Comparison of ENCODE assay signal across 18 cellular contexts in the genomic region with DNA sequence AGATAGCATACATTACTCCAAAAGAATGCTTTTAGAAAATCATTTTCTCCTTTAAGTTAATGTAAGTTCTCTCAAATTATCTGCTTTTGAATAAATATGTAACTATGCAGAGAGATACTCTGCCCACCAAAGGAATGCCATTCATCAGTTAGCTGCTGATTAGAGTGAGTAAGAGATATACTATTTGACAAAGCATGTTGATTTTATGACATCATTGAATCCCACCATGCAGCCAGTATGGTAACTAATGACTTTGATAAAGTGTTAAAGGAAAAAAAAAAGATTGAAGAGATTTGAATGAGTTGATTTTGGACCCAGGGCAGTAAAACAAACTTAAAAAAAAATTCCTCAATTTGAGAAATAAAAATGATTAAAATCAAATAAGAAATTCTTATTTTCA.
A peak's percentile ranks its signal among the peaks of the same experiment; 100 is the strongest.
DNase-seq lines count a peak whose midpoint lies in the region; ATAC-seq, FAIRE-seq and TF ChIP-seq lines count a peak whose summit lies in the region.
"Had no signal": no experiment of that assay in that cellular context is flagged by ENCODE, and none has a peak within 500 bp of the region (broad histone marks: within the 10 kb centered on the region; RNA-seq: fewer than 3 reads in every experiment).

No MANE protein-coding gene starts in this region.

- intact Hi-C loops in PC-3 (cut with micrococcal nuclease), result no loop called here

- DNase-seq in Daoy (ENCODE audit: low read depth) (peak; percentile 48), PC-3 (peak; percentile 35), bronchial epithelial cell (ENCODE audit: low read depth) (peak; percentile 55), non-pigmented ciliary epithelial cell (ENCODE audit: low read depth) (peak; percentile 35), NCI-H146 treated with DMSO at 0.1 percent for 48 hours (lab: John Stamatoyannopoulos, UW; ENCODE audit: unreplicated experiment) (no peak)
- DNase-seq: activated CD8-positive, alpha-beta memory T cell treated with anti-CD3 and anti-CD28 coated beads, Interleukin-2, amount 10 ng/mL, durations not matched to agents 7 days and 5 days; activated gamma-delta T cell treated with Interleukin-2 at 50 U/mL for 16 hours; effector CD4-positive, alpha-beta T cell; MM.1S; natural killer cell; NCI-H2029 treated with DMSO at 0.1 percent for 48 hours; NCI-H526; stimulated activated CD4-positive, alpha-beta T cell treated with anti-CD3 and anti-CD28 coated beads, Interleukin-15, amount 100 ng/mL, for 24 hours; T-helper 2 cell had no signal

- ATAC-seq in PC-3 (no peak), GM18505 (IDR thresholded peaks at IDR 0.05; ENCODE audit: unreplicated experiment) (no peak), GM21825 (IDR thresholded peaks at IDR 0.05; ENCODE audit: unreplicated experiment) (no peak), GM19452 (IDR thresholded peaks at IDR 0.05; ENCODE audit: unreplicated experiment) (no peak)
- ATAC-seq: activated CD8-positive, alpha-beta memory T cell treated with anti-CD3 and anti-CD28 coated beads, Interleukin-2, amount 10 ng/mL, durations not matched to agents 7 days and 5 days; natural killer cell; Panc1 had no signal

- H3K9me2 ChIP-seq in PC-3 (replicated peaks; ENCODE audit: low read length), result no peaks in the 10 kb centered on the region

- no peaks in the 10 kb centered on the region for H4K20me1 ChIP-seq in PC-3 (ENCODE audit: low read length)

- no peaks in the 10 kb centered on the region for H3K9me3 ChIP-seq in PC-3 (ENCODE audit: low read length)

- 0 out of 2 replicates have a peak overlapping the region, but pooled peaks have one; percentile 28 for H2AFZ ChIP-seq in PC-3 (ENCODE audit: low read length)

- H3K79me2 ChIP-seq in PC-3 (ENCODE audit: low read length), result no peaks in the 10 kb centered on the region

- no peak for TF ChIP-seq POLR2A in GM18505 (IDR thresholded peaks at IDR 0.05; ENCODE audit: borderline replicate concordance, extremely low read depth, insufficient read depth, insufficient read length)

- no peak overlapping the region for H3K4me2 ChIP-seq in PC-3 (ENCODE audit: low read length)

- no peak overlapping the region for H3K27ac ChIP-seq in PC-3 (ENCODE audit: low read length)

- no peaks in the 10 kb centered on the region for H3F3A ChIP-seq in PC-3 (ENCODE audit: low read length, unreplicated experiment)

- H3K36me3 ChIP-seq in PC-3 (ENCODE audit: low read depth, low read length) (no peaks in the 10 kb centered on the region), bronchial epithelial cell (ENCODE audit: control insufficient read depth, insufficient read depth, low read length) (no peaks in the 10 kb centered on the region)

- TF ChIP-seq CTCF in PC-3 (conservative IDR thresholded peaks at IDR 0.05; ENCODE audit: low read depth, low read length) (no peak), bronchial epithelial cell (IDR thresholded peaks at IDR 0.05; ENCODE audit: insufficient read depth, low read length, severe bottlenecking) (no peak)

- H3K4me1 ChIP-seq in PC-3 (ENCODE audit: insufficient read depth, low read length), result peaks cover 6% of the 10 kb centered on the region; the same call in 1 of the 2 replicates

- no peak for FAIRE-seq in bronchial epithelial cell (lab: Jason Lieb, UNC)

- H3K27me3 ChIP-seq in PC-3 (ENCODE audit: low read length), result no peaks in the 10 kb centered on the region
- no peaks in the 10 kb centered on the region for H3K27me3 ChIP-seq in bronchial epithelial cell (ENCODE audit: control insufficient read depth, insufficient read depth, low read length)

- H3K9ac ChIP-seq in PC-3 (ENCODE audit: low read length), result no peak overlapping the region

- POLR2A ChIA-PET in PC-3 (lab: Charles Lee; ENCODE audit: unreplicated experiment), result no interaction called here

- H3K4me3 ChIP-seq in PC-3 (ENCODE audit: low read length), result no peak overlapping the region
- H3K4me3 ChIP-seq in bronchial epithelial cell (ENCODE audit: low read depth, low read length), result no peak overlapping the region

- CTCF ChIA-PET in PC-3 (lab: Charles Lee), result no interaction called here

- BruUV-seq in PC-3 (replicated peaks; lab: Mats Ljungman, UMichigan), result no TSS peak
